In genomic region chr1:162056043-162056442, GRCh38 we compare ENCODE assay signal across 7 cellular contexts. TPM values are rescaled to one million over a fixed set of nuclear protein-coding genes. Genes with fewer than 3 reads are reported as not detected.
DNase-seq lines count a peak whose midpoint lies in the region; ATAC-seq and TF ChIP-seq lines count a peak whose summit lies in the region.

No MANE protein-coding gene starts in this region.

- H3K4me3 ChIP-seq in lung, result no peak overlapping the region

- no peaks in the 10 kb centered on the region for H3K4me1 Mint-ChIP-seq in activated CD4-positive, alpha-beta T cell treated with anti-CD3 and anti-CD28 coated beads, Interleukin-2, amount 10 ng/mL, durations not matched to agents 24 days and 14 days

- no peaks in the 10 kb centered on the region for H3K27me3 ChIP-seq in lung (ENCODE audit: control insufficient read depth, insufficient read depth)

- no peak overlapping the region for H3K4me3 Mint-ChIP-seq in activated CD4-positive, alpha-beta T cell treated with anti-CD3 and anti-CD28 coated beads, Interleukin-2, amount 10 ng/mL, durations not matched to agents 24 days and 14 days

- H3K4me1 ChIP-seq in lung (ENCODE audit: control insufficient read depth in 2 of 2, insufficient read depth in 2 of 2, low read length in 2 of 2), result no peaks in the 10 kb centered on the region

- ATAC-seq in HG03139 (IDR thresholded peaks at IDR 0.05; ENCODE audit: unreplicated experiment) (peak; percentile 65), lung (ENCODE audit: insufficient read depth, low FRiP score) (peak; percentile 82)

- DNase-seq in GM10266 (ENCODE audit: extremely low spot score) (peak; percentile 64), NCI-H524 (lab: John Stamatoyannopoulos, UW) (peak; percentile 54 to 71), lung (ENCODE audit: low spot score) (peak; percentile 65), substantia nigra (lab: John Stamatoyannopoulos, UW) (peak in 45 of 49 donors; percentile 14 to 81 (median 51))
- peak; percentile 81 for DNase-seq in activated CD4-positive, alpha-beta T cell treated with anti-CD3 and anti-CD28 coated beads, Interleukin-2, amount 10 ng/mL, durations not matched to agents 24 days and 14 days
- peak; percentile 9 for DNase-seq in effector CD4-positive, alpha-beta T cell

- intact Hi-C loops in activated CD4-positive, alpha-beta T cell treated with anti-CD3 and anti-CD28 coated beads, Interleukin-2, amount 10 ng/mL, durations not matched to agents 24 days and 14 days (cut with micrococcal nuclease), result loop anchor here (1.0 kb wide), 1 partner anchor 336 kb away; no protein-coding TSS in a partner anchor

- H3K9me3 ChIP-seq in lung (ENCODE audit: control insufficient read depth in 2 of 2, insufficient read depth in 1 of 2, low read length in 1 of 2), result no peaks in the 10 kb centered on the region

- no peak overlapping the region for H3K27ac Mint-ChIP-seq in activated CD4-positive, alpha-beta T cell treated with anti-CD3 and anti-CD28 coated beads, Interleukin-2, amount 10 ng/mL, durations not matched to agents 24 days and 14 days

- H3K27ac ChIP-seq in lung (ENCODE audit: low read depth in 1 of 2, low read length in 1 of 2) (no peak overlapping the region), substantia nigra (ENCODE audit: low read depth, low read length, poor library complexity, severe bottlenecking) (no peak overlapping the region)

- H3K9me3 Mint-ChIP-seq in activated CD4-positive, alpha-beta T cell treated with anti-CD3 and anti-CD28 coated beads, Interleukin-2, amount 10 ng/mL, durations not matched to agents 24 days and 14 days, result no peaks in the 10 kb centered on the region

- no peaks in the 10 kb centered on the region for H3K36me3 Mint-ChIP-seq in activated CD4-positive, alpha-beta T cell treated with anti-CD3 and anti-CD28 coated beads, Interleukin-2, amount 10 ng/mL, durations not matched to agents 24 days and 14 days (ENCODE audit: low read depth)

- WGBS in lung, 2 donors, result 33 to 35% methylated on average over 3 of the region's 3 CpGs

- H3K36me3 ChIP-seq in lung (ENCODE audit: control insufficient read depth in 2 of 2, insufficient read depth in 2 of 2, low read length in 2 of 2), result no peaks in the 10 kb centered on the region

- peaks cover 15% of the 10 kb centered on the region for H3K27me3 Mint-ChIP-seq in activated CD4-positive, alpha-beta T cell treated with anti-CD3 and anti-CD28 coated beads, Interleukin-2, amount 10 ng/mL, durations not matched to agents 24 days and 14 days

- TF ChIP-seq CTCF in GM10266 (IDR thresholded peaks at IDR 0.05; ENCODE audit: control insufficient read depth, insufficient read depth, low read depth, missing control alignments), result peak; percentile 90
- TF ChIP-seq CTCF in lung (IDR thresholded peaks at IDR 0.05; ENCODE audit: control extremely low read depth, extremely low read depth), result peak; percentile 88

RNA-seq across cellular contexts. Expression of gene NOS1AP, which starts 13.4 kb away (rescaled TPM):
- total RNA-seq in activated CD4-positive, alpha-beta T cell treated with anti-CD3 and anti-CD28 coated beads, Interleukin-2, amount 10 ng/mL, durations not matched to agents 24 days and 14 days, result 0.17 TPM in 1 of 2 replicates, not detected in the other
- total RNA-seq in lung, result 1 to 10 TPM; 1.8 to 5.0 TPM
- under 1 TPM; 0.57 to 0.73 TPM for polyA plus RNA-seq in lung

RNA-seq across cellular contexts. Expression of gene OLFML2B, which starts 32.4 kb away (rescaled TPM):
- total RNA-seq in activated CD4-positive, alpha-beta T cell treated with anti-CD3 and anti-CD28 coated beads, Interleukin-2, amount 10 ng/mL, durations not matched to agents 24 days and 14 days, result not detected in 2 replicates
- 10 to 100 TPM; 11.0 to 12.4 TPM for total RNA-seq in lung
- polyA plus RNA-seq in lung, result 10 to 100 TPM in 1 of 2 donors, 1 to 10 TPM in 1; 3.0 to 52.2 TPM

Comparison
In these comparisons a context has a peak if more than half of its experiments do, and no peak if none do; other contexts are left out.
1. DNase-seq: peak in every context shown above with its lines; median percentile 81 in activated CD4-positive, alpha-beta T cell treated with anti-CD3 and anti-CD28 coated beads, Interleukin-2, amount 10 ng/mL, durations not matched to agents 24 days and 14 days; 65 in lung; 64 in GM10266; 62 in NCI-H524; 51 in substantia nigra; 9 in effector CD4-positive, alpha-beta T cell.
2. RNA of gene OLFML2B, which starts 32.4 kb away (total RNA-seq): 11.0 to 12.4 TPM in lung; not detected in activated CD4-positive, alpha-beta T cell treated with anti-CD3 and anti-CD28 coated beads, Interleukin-2, amount 10 ng/mL, durations not matched to agents 24 days and 14 days; every median in the first group is over 10 times any median in the second.